ENCODE assay signal across 8 cellular contexts in genomic region chr3:89114841-89115223, GRCh38. TPM values are rescaled to one million over a fixed set of nuclear protein-coding genes. Genes with fewer than 3 reads are reported as not detected.
A peak's percentile ranks its signal among the peaks of the same experiment; 100 is the strongest.
DNase-seq lines count a peak whose midpoint lies in the region; TF ChIP-seq lines count a peak whose summit lies in the region.

No MANE protein-coding gene starts in this region.

- POLR2A ChIA-PET in A673 (lab: Charles Lee; ENCODE audit: low non-redundant PET), result no interaction called here

- 25 to 29% methylated on average over 13 of the region's 13 CpGs for WGBS in endodermal cell (ENCODE audit: insufficient coverage in 1 of 2, insufficient read length in 1 of 2), 2 experiments

- no peak overlapping the region for H3K27ac Mint-ChIP-seq in endodermal cell
- peak overlapping the region; percentile 99 for H3K27ac Mint-ChIP-seq in neural crest cell (ENCODE audit: unreplicated experiment)

- H3K9ac ChIP-seq in endodermal cell (ENCODE audit: extremely low read depth, low read length, poor library complexity, severe bottlenecking), result no peak overlapping the region

- H3K36me3 ChIP-seq in A673 (ENCODE audit: insufficient read depth, low read length, poor library complexity, severe bottlenecking), result no peaks in the 10 kb centered on the region
- H3K36me3 ChIP-seq in endodermal cell (ENCODE audit: control insufficient read depth, insufficient read depth, low read length), result no peaks in the 10 kb centered on the region

- H3K4me1 ChIP-seq in A673 (ENCODE audit: insufficient read depth, low read length, poor library complexity, severe bottlenecking) (peaks cover 68% of the 10 kb centered on the region), endodermal cell (ENCODE audit: control insufficient read depth, insufficient read depth, low read length) (no peaks in the 10 kb centered on the region)

- no TSS peak for BruUV-seq in A673 (replicated peaks; lab: Mats Ljungman, UMichigan)

- H3K9me3 ChIP-seq in A673 (ENCODE audit: low read depth, low read length, poor library complexity, severe bottlenecking) (no peaks in the 10 kb centered on the region), endodermal cell (ENCODE audit: control insufficient read depth, low read length) (no peaks in the 10 kb centered on the region)

- H3K27ac ChIP-seq in A673 (ENCODE audit: low read depth, low read length, poor library complexity, severe bottlenecking), result peak overlapping the region; percentile 79
- no peak overlapping the region for H3K27ac ChIP-seq in endodermal cell (ENCODE audit: low read depth, low read length)

- intact Hi-C loops in A673 (cut with micrococcal nuclease; ENCODE audit: unreplicated experiment), result loop anchor here (5.0 to 10.0 kb wide), 3 partner anchors 110 to 977 kb away; no protein-coding TSS in a partner anchor

- H3K4me3 Mint-ChIP-seq in endodermal cell (peak overlapping the region; percentile 67), neural crest cell (peak overlapping the region; percentile 96)

- H3K27me3 ChIP-seq in A673 (replicated peaks; ENCODE audit: insufficient read depth, low read depth, low read length, poor library complexity), result no peaks in the 10 kb centered on the region
- H3K27me3 ChIP-seq in endodermal cell (ENCODE audit: control insufficient read depth, insufficient read depth, low read length, poor library complexity, severe bottlenecking), result peaks cover 34% of the 10 kb centered on the region

- H3K4me3 ChIP-seq in A673 (ENCODE audit: low read depth, low read length, poor library complexity, severe bottlenecking) (peak overlapping the region; percentile 48), LNCaP clone FGC (ENCODE audit: low read depth, low read length) (peak overlapping the region; percentile 41; the same call in 1 of the 2 replicates), endodermal cell (ENCODE audit: low read length) (peak overlapping the region; percentile 80)

- H3K27me3 Mint-ChIP-seq in endodermal cell (ENCODE audit: insufficient read depth) (peaks cover 30% of the 10 kb centered on the region), neural crest cell (ENCODE audit: low read depth) (peaks cover 12% of the 10 kb centered on the region)

- peaks cover 27% of the 10 kb centered on the region for H3K4me1 Mint-ChIP-seq in endodermal cell
- H3K4me1 Mint-ChIP-seq in neural crest cell, result peaks cover 32% of the 10 kb centered on the region

- CTCF ChIA-PET in A673 (lab: Charles Lee), result no interaction called here

- TF ChIP-seq CTCF in A673 (conservative IDR thresholded peaks at IDR 0.05; ENCODE audit: low read depth, low read length), result peak; percentile 14; the same call in 1 of the 2 replicates
- TF ChIP-seq CTCF in LNCaP clone FGC (IDR thresholded peaks at IDR 0.05; ENCODE audit: control insufficient read depth, extremely low read depth, insufficient read depth), result no peak
- no peak for TF ChIP-seq CTCF in endodermal cell (conservative IDR thresholded peaks at IDR 0.05)
- TF ChIP-seq CTCF in neural crest cell (conservative IDR thresholded peaks at IDR 0.05), result peak; percentile 41

- no peaks in the 10 kb centered on the region for H3K36me3 Mint-ChIP-seq in endodermal cell (ENCODE audit: low read depth)
- H3K36me3 Mint-ChIP-seq in neural crest cell (ENCODE audit: low read depth), result no peaks in the 10 kb centered on the region

- DNase-seq in A673 (ENCODE audit: low spot score), result no peak
- no peak for DNase-seq in LNCaP clone FGC (ENCODE audit: low read depth)
- DNase-seq in endodermal cell, result no peak
- no peak for DNase-seq in neural crest cell (ENCODE audit: low read depth, low spot score)
- DNase-seq in AG08395 (ENCODE audit: low spot score), result no peak
- DNase-seq in NOMO-1 (lab: John Stamatoyannopoulos, UW; ENCODE audit: unreplicated experiment in 2 of 2), result no peak
- DNase-seq in stimulated activated CD4-positive, alpha-beta T cell treated with anti-CD3 and anti-CD28 coated beads, Interleukin-4, amount 100 ng/mL, for 24 hours, result no peak
- DNase-seq in pons (ENCODE audit: low spot score), result no peak

- H3K9me3 Mint-ChIP-seq in endodermal cell, result no peaks in the 10 kb centered on the region
- no peaks in the 10 kb centered on the region for H3K9me3 Mint-ChIP-seq in neural crest cell

RNA-seq across cellular contexts. Expression of gene EPHA3, which starts 7.4 kb away (rescaled TPM):
- total RNA-seq in A673 (2021) (21.5 and 25.7 TPM in 2 replicates), endodermal cell (under 1 TPM; 0.15 to 0.18 TPM), neural crest cell (22.1 and 24.6 TPM in 2 replicates)
- polyA plus RNA-seq in endodermal cell (2013, experiment 1 of 2), result 51.4 TPM
- 42.7 TPM for polyA plus RNA-seq in endodermal cell (2013, experiment 2 of 2)

Comparison
In these comparisons a context has a peak if more than half of its experiments do, and no peak if none do; other contexts are left out.
1. CTCF ChIP-seq: peak in A673 (single experiment) and neural crest cell (single experiment); none in LNCaP clone FGC (single experiment) and endodermal cell (single experiment).
2. RNA of gene EPHA3, which starts 7.4 kb away (total RNA-seq): 22.1 to 24.6 TPM in neural crest cell and 21.5 to 25.7 TPM in A673; 0.15 to 0.18 TPM in endodermal cell; every median in the first group is over 10 times any median in the second.
3. Peak in every context shown above with its lines, with median percentiles within 50 percentile points of each other: H3K4me3 ChIP-seq.